8 cellular contexts compared by ENCODE assay signal in the genomic region with DNA sequence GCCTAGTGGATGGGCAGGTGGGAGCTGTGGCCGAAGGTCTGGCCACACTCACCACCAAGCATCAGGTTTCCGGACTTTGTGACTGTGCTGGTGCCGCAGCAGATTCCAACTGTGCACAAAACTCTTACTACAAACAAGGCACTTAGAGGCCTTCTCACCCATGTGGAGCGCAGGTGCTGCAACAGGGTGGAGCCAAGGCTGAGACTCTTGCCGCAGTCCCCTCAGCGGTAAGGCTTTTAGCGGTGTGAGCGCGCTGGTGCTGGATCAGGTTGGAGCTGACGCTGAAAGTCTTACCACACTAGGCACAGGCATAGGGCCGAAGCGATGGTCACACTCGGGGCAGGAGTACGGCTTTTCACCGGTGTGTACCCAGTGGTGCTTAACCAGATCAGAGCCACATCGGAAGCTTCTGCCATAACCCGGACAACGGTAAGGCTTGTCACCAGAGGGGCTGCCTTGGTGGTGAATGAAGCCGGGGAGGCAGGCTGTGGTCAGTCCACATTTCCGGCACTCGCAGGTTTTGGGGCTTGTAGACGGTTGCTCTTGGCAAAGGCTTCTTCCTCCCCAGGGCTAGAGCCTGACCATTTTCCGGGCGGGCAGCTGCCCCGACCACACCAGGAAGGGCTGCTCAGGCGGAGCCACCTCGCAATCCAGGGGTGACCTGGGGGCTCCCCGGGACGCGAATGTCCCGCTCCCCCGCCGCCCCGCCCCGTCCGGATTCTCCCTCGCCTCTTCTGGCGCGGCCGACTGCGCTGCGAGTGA. TPM values are rescaled to one million over a fixed set of nuclear protein-coding genes. Genes with fewer than 3 reads are reported as not detected.
A peak's percentile ranks its signal among the peaks of the same experiment; 100 is the strongest.
DNase-seq lines count a peak whose midpoint lies in the region; ATAC-seq and TF ChIP-seq lines count a peak whose summit lies in the region.

No MANE protein-coding gene starts in this region.

- intact Hi-C loops in MCF 10A (cut with micrococcal nuclease): loop anchor here (2.0 to 10.0 kb wide), 3 partner anchors 237 to 411 kb away; a partner anchor contains a TSS

- peak overlapping the region; percentile 87 for H3K4me3 ChIP-seq in AG04450 (ENCODE audit: low read depth, low read length)

- ATAC-seq in GM18907 (IDR thresholded peaks at IDR 0.05; ENCODE audit: unreplicated experiment): peak; percentile 18
- peak; percentile 15 for ATAC-seq in T-helper 17 cell

- no peaks in the 10 kb centered on the region; the same call in 1 of the 2 replicates for H3K9me3 ChIP-seq in AG04450 (ENCODE audit: control insufficient read depth, insufficient read depth, low read length)
- H3K9me3 ChIP-seq in T-helper 17 cell (ENCODE audit: control insufficient read depth, low read length, poor library complexity, severe bottlenecking): no peaks in the 10 kb centered on the region

- no peaks in the 10 kb centered on the region for H3K27me3 ChIP-seq in AG04450 (ENCODE audit: control insufficient read depth, insufficient read depth, low read length)

- H3K36me3 Mint-ChIP-seq in T-helper 17 cell (ENCODE audit: low read depth) (no peaks in the 10 kb centered on the region), MCF 10A (ENCODE audit: insufficient read depth, unreplicated experiment) (peaks cover 37% of the 10 kb centered on the region)

- BruUV-seq in MCF 10A (replicated peaks; lab: Mats Ljungman, UMichigan): no TSS peak

- peaks cover 29% of the 10 kb centered on the region for H3K4me1 Mint-ChIP-seq in T-helper 17 cell
- H3K4me1 Mint-ChIP-seq in MCF 10A (ENCODE audit: insufficient read depth, unreplicated experiment): peaks cover 20% of the 10 kb centered on the region

- H3K27ac ChIP-seq in AG04450 (ENCODE audit: low read depth, low read length): peak overlapping the region; percentile 99

- no peaks in the 10 kb centered on the region for H3K9me3 Mint-ChIP-seq in MCF 10A (ENCODE audit: unreplicated experiment)

- TF ChIP-seq CTCF in AG04450 (IDR thresholded peaks at IDR 0.05; ENCODE audit: low read depth, low read length) (peak; percentile 26; the same call in 1 of the 2 replicates), MCF 10A (IDR thresholded peaks at IDR 0.05; ENCODE audit: unreplicated experiment) (no peak)

- CTCF ChIA-PET in AG04450 (lab: Charles Lee): interaction anchor here (0.6 to 4.9 kb wide), 9 partner anchors 12 to 410 kb away, joined by 3 to 49 read pairs (median 3); partner anchors contain the start of genes TGFB1I1 and ZNF843
- CTCF ChIA-PET in MCF 10A (lab: Yijun Ruan, JAX): interaction anchor here (0.5 to 8.4 kb wide), 16 partner anchors 16 to 801 kb away, joined by 3 to 65 read pairs (median 3); partner anchors contain the start of genes ZNF267 and ZNF843

- H3K27me3 Mint-ChIP-seq in T-helper 17 cell (no peaks in the 10 kb centered on the region), MCF 10A (ENCODE audit: insufficient read depth, unreplicated experiment) (no peaks in the 10 kb centered on the region)

- peak overlapping the region; percentile 83 for H3K27ac Mint-ChIP-seq in T-helper 17 cell
- peak overlapping the region; percentile 97 for H3K27ac Mint-ChIP-seq in MCF 10A (ENCODE audit: low read depth, unreplicated experiment)

- H3K4me3 Mint-ChIP-seq in T-helper 17 cell: peak overlapping the region; percentile 91
- peak overlapping the region; percentile 88 for H3K4me3 Mint-ChIP-seq in MCF 10A (ENCODE audit: unreplicated experiment)

- POLR2A ChIA-PET in AG04450 (lab: Yijun Ruan, JAX) (interaction anchor here (0.5 to 4.2 kb wide), 10 partner anchors 10 to 415 kb away, joined by 3 to 44 read pairs (median 4); partner anchors contain the start of genes FUS, KAT8, RUSF1 and TGFB1I1), MCF 10A (lab: Yijun Ruan, JAX) (interaction anchor here (0.6 to 4.9 kb wide), 29 partner anchors 10 to 563 kb away, joined by 3 to 40 read pairs (median 5); partner anchors contain the start of genes FUS, KAT8, PRSS8 and RUSF1)

- DNase-seq in AG04450 (ENCODE audit: low read depth, low spot score): no peak
- DNase-seq in HuH-7.5 (ENCODE audit: low spot score): peak; percentile 50
- DNase-seq in T-helper 17 cell: peak; percentile 49 to 57 (median 57)
- peak; percentile 47 for DNase-seq in MCF 10A (ENCODE audit: unreplicated experiment)
- peak; percentile 71 for DNase-seq in kidney tubule cell (ENCODE audit: low spot score)
- DNase-seq in stimulated activated CD4-positive, alpha-beta T cell treated with anti-CD3 and anti-CD28 coated beads, Interleukin-4, amount 100 ng/mL, for 24 hours: peak; percentile 49
- DNase-seq in inferior parietal cortex (ENCODE audit: extremely low spot score): no peak

RNA-seq across cellular contexts. Expression of gene ARMC5, which starts 1.0 kb away (rescaled TPM):
- polyA plus RNA-seq in AG04450 (2011; rRNA removed): 2.9 and 4.2 TPM in 2 replicates
- polyA minus RNA-seq in AG04450 (2011; rRNA and poly(A)+ RNA removed): 3.4 and 3.9 TPM in 2 replicates
- total RNA-seq in T-helper 17 cell (10 to 100 TPM; 15.8 to 21.9 TPM), MCF 10A (2022) (8.1 and 10.1 TPM in 2 replicates)

RNA-seq across cellular contexts. Expression of gene TGFB1I1, which starts 13.7 kb away (rescaled TPM):
- polyA plus RNA-seq in AG04450 (2011; rRNA removed): 42.4 and 63.4 TPM in 2 replicates
- 65.9 and 76.4 TPM in 2 replicates for polyA minus RNA-seq in AG04450 (2011; rRNA and poly(A)+ RNA removed)
- total RNA-seq in T-helper 17 cell: 1 to 10 TPM in 1 of 2 donors, under 1 TPM in 1; 0.35 to 5.6 TPM
- total RNA-seq in MCF 10A (2022): 14.2 and 14.7 TPM in 2 replicates

RNA-seq across cellular contexts. Expression of gene ZNF843, which starts 15.7 kb away (rescaled TPM):
- polyA plus RNA-seq in AG04450 (2011; rRNA removed): 0.63 and 0.67 TPM in 2 replicates
- 0.70 and 1.3 TPM in 2 replicates for polyA minus RNA-seq in AG04450 (2011; rRNA and poly(A)+ RNA removed)
- total RNA-seq in T-helper 17 cell (under 1 TPM; 0.10 to 0.23 TPM), MCF 10A (2022) (0.19 and 0.29 TPM in 2 replicates)

RNA-seq across cellular contexts. Expression of gene SLC5A2, which starts 24.7 kb away (rescaled TPM):
- not detected in 2 replicates for polyA plus RNA-seq in AG04450 (2011; rRNA removed)
- polyA minus RNA-seq in AG04450 (2011; rRNA and poly(A)+ RNA removed): 0.18 TPM in 1 of 2 replicates, not detected in the other
- 1 to 10 TPM; 1.3 to 2.8 TPM for total RNA-seq in T-helper 17 cell
- total RNA-seq in MCF 10A (2022): not detected in 2 replicates

RNA-seq across cellular contexts. Expression of gene COX6A2, which starts 30.1 kb away (rescaled TPM):
- polyA plus RNA-seq in AG04450 (2011; rRNA removed): not detected in 2 replicates
- not detected in 2 replicates for polyA minus RNA-seq in AG04450 (2011; rRNA and poly(A)+ RNA removed)
- total RNA-seq in T-helper 17 cell (not detected), MCF 10A (2022) (not detected in 2 replicates)

Comparison
In these comparisons a context has a peak if more than half of its experiments do, and no peak if none do; other contexts are left out.
1. DNase-seq: peak in HuH-7.5 (single experiment), T-helper 17 cell (3 of 3), MCF 10A (single experiment), kidney tubule cell (single experiment) and stimulated activated CD4-positive, alpha-beta T cell treated with anti-CD3 and anti-CD28 coated beads, Interleukin-4, amount 100 ng/mL, for 24 hours (single experiment); none in AG04450 (single experiment) and inferior parietal cortex (single experiment).